29 cellular contexts compared by ENCODE assay signal in genomic region chr1:52739699-52740467, GRCh38. TPM values are rescaled to one million over a fixed set of nuclear protein-coding genes. Genes with fewer than 3 reads are reported as not detected.
DNase-seq lines count a peak whose midpoint lies in the region; ATAC-seq, FAIRE-seq and TF ChIP-seq lines count a peak whose summit lies in the region.
"Had no signal": no experiment of that assay in that cellular context is flagged by ENCODE, and none has a peak within 500 bp of the region (broad histone marks: within the 10 kb centered on the region; RNA-seq: fewer than 3 reads in every experiment).

No MANE protein-coding gene starts in this region.

- 65% methylated on average over 4 of the region's 4 CpGs for WGBS in liver
- WGBS in HepG2 (ENCODE audit: low lambda C conversion rate), result 72% methylated on average over 4 of the region's 4 CpGs

- TF ChIP-seq RAD21 in liver (IDR thresholded peaks at IDR 0.05), result peak in 1 of 2 donors; percentile 22
- TF ChIP-seq RAD21 in HepG2 (CRISPR knock-in tag; IDR thresholded peaks at IDR 0.05), result no peak

- intact Hi-C loops in HepG2 (cut with micrococcal nuclease; ENCODE audit: unreplicated experiment) (no loop called here), left colon (cut with DNase I, micrococcal nuclease) (no loop called here)

- no peaks in the 10 kb centered on the region for H4K20me1 ChIP-seq in HepG2 (ENCODE audit: insufficient read depth, low read length)

- H3K27ac ChIP-seq in liver (ENCODE audit: low read depth in 1 of 2, low read length in 2 of 2), result peak overlapping the region; percentile 6 to 63
- no peak overlapping the region for H3K27ac ChIP-seq in HepG2 (ENCODE audit: extremely low read length, insufficient read depth, low read length)
- H3K27ac ChIP-seq in skeletal muscle tissue (ENCODE audit: low read depth, low read length), result peak overlapping the region; percentile 65
- H3K27ac ChIP-seq: epithelial cell of prostate had no signal

- ATAC-seq in HepG2 (no peak), left colon (peak; percentile 28), HG03095 (IDR thresholded peaks at IDR 0.05; ENCODE audit: unreplicated experiment) (no peak), omental fat pad (ENCODE audit: low FRiP score) (no peak), HG02798 (IDR thresholded peaks at IDR 0.05; ENCODE audit: poor library complexity, unreplicated experiment) (no peak)
- ATAC-seq: activated T-cell treated with anti-CD3 and anti-CD28 coated beads, Interleukin-2, amount 50 U/mL, for 72 hours; GM23338; natural killer cell; Panc1 had no signal

- TF ChIP-seq POLR2A in HepG2 (IDR thresholded peaks at IDR 0.05; ENCODE audit: insufficient read depth in 1 of 2, low read depth in 2 of 2, low read length in 2 of 2), result no peak

- POLR2A ChIA-PET in HepG2 (lab: Yijun Ruan, JAX), result no interaction called here

- H3K9ac ChIP-seq in liver (ENCODE audit: low read depth in 1 of 2, low read length in 2 of 2) (no peak overlapping the region), HepG2 (ENCODE audit: insufficient read depth, low read depth, low read length) (no peak overlapping the region), skeletal muscle tissue (ENCODE audit: low read depth in 1 of 3, low read length in 3 of 3) (peak overlapping the region in 1 of 3 donors; percentile 27)

- in situ Hi-C loops in HepG2 (cut with HindIII; ENCODE audit: extremely low pct_ligation_motif_present, low pct_unique_long_range_greater_than_20kb), result no loop called here

- H3K9me3 ChIP-seq in liver (ENCODE audit: control insufficient read depth in 4 of 4, low read length in 3 of 4), result no peaks in the 10 kb centered on the region
- H3K9me3 ChIP-seq in HepG2 (ENCODE audit: low read length), result no peaks in the 10 kb centered on the region
- H3K9me3 ChIP-seq in skeletal muscle tissue (ENCODE audit: control insufficient read depth in 3 of 3, low read length in 3 of 3), result no peaks in the 10 kb centered on the region
- H3K9me3 ChIP-seq: mucosa of descending colon, transverse colon had no signal

- H3K4me2 ChIP-seq in HepG2 (ENCODE audit: low read depth, low read length), result no peak overlapping the region
- H3K4me2 ChIP-seq: GM23338 had no signal

- H3K36me3 ChIP-seq in liver (ENCODE audit: control insufficient read depth in 4 of 4, insufficient read depth in 3 of 4, low read depth in 1 of 4, low read length in 3 of 4) (no peaks in the 10 kb centered on the region), HepG2 (replicated peaks in 1 of 2; ENCODE audit: control insufficient read depth in 1 of 2, insufficient read depth in 2 of 2, low read length in 2 of 2) (no peaks in the 10 kb centered on the region), skeletal muscle tissue (ENCODE audit: control insufficient read depth in 3 of 3, insufficient read depth in 3 of 3, low read length in 3 of 3) (no peaks in the 10 kb centered on the region)
- H3K36me3 ChIP-seq: transverse colon had no signal

- H3K79me2 ChIP-seq in HepG2 (ENCODE audit: insufficient read depth, low read length), result peaks cover 2% of the 10 kb centered on the region

- BruUV-seq in HepG2 (replicated peaks; lab: Mats Ljungman, UMichigan), result no TSS peak

- H3K4me3 ChIP-seq in liver (ENCODE audit: low read depth in 1 of 3, low read length in 3 of 3), result no peak overlapping the region
- H3K4me3 ChIP-seq in HepG2 (replicated peaks in 1 of 3; ENCODE audit: insufficient read depth in 1 of 3, low read depth in 2 of 3, low read length in 3 of 3), result no peak overlapping the region
- peak overlapping the region in 2 of 3 donors; percentile 13 to 37 for H3K4me3 ChIP-seq in skeletal muscle tissue (ENCODE audit: low read length in 3 of 3)
- H3K4me3 ChIP-seq: GM23338, mucosa of descending colon, transverse colon had no signal

- DNase-seq in HepG2 (ENCODE audit: low spot score) (no peak), cerebellum (ENCODE audit: low spot score) (peak; percentile 69), left colon (no peak), omental fat pad (ENCODE audit: low spot score) (no peak)
- DNase-seq: activated CD4-positive, alpha-beta memory T cell treated with anti-CD3 and anti-CD28 coated beads for 36 hours; activated CD4-positive, alpha-beta T cell treated with anti-CD3 and anti-CD28 coated beads for 1 hour; activated naive CD4-positive, alpha-beta T cell; activated T-cell treated with anti-CD3 and anti-CD28 coated beads, Interleukin-2, amount 50 U/mL, for 72 hours; amniotic stem cell; CD4-positive, alpha-beta memory T cell; DND-41; effector CD8-positive, alpha-beta T cell; HFFc6; islet precursor cell; natural killer cell; NCI-H1436; NCI-H345; NCI-H69; stimulated activated CD4-positive, alpha-beta T cell treated with anti-CD3 and anti-CD28 coated beads, Interleukin-4, amount 100 ng/mL, for 1 hour had no signal

- TF ChIP-seq CTCF in liver (IDR thresholded peaks at IDR 0.05; ENCODE audit: low read depth, low read length, missing input control) (no peak), HepG2 (CRISPR knock-in tag; IDR thresholded peaks at IDR 0.05) (no peak), omental fat pad (IDR thresholded peaks at IDR 0.05) (no peak)

- H3K4me1 ChIP-seq in liver (ENCODE audit: control insufficient read depth in 4 of 4, insufficient read depth in 4 of 4, low read length in 3 of 4) (peaks cover 14 to 34% (median 28%) of the 10 kb centered on the region in 4 donors), HepG2 (ENCODE audit: insufficient read depth, low read length) (peaks cover 11% of the 10 kb centered on the region), skeletal muscle tissue (ENCODE audit: control insufficient read depth in 3 of 3, insufficient read depth in 3 of 3, low read length in 3 of 3) (peaks cover 21 to 33% (median 21%) of the 10 kb centered on the region in 3 donors)

- CTCF ChIA-PET in HepG2 (lab: Yijun Ruan, JAX; ENCODE audit: low intra/inter-chr PET ratio, low total read pairs), result no interaction called here

- no peak for FAIRE-seq in HepG2 (lab: Jason Lieb, UNC)
- FAIRE-seq: D721Med had no signal

- H3K27me3 ChIP-seq in liver (ENCODE audit: control insufficient read depth in 4 of 4, insufficient read depth in 4 of 4, low read length in 3 of 4), result no peaks in the 10 kb centered on the region
- no peaks in the 10 kb centered on the region for H3K27me3 ChIP-seq in HepG2 (ENCODE audit: control insufficient read depth in 1 of 2, insufficient read depth in 2 of 2, low read length in 2 of 2)
- H3K27me3 ChIP-seq in skeletal muscle tissue (ENCODE audit: control insufficient read depth in 3 of 3, insufficient read depth in 3 of 3, low read length in 3 of 3), result no peaks in the 10 kb centered on the region
- H3K27me3 ChIP-seq: transverse colon had no signal

- no peak overlapping the region for H2AFZ ChIP-seq in HepG2 (ENCODE audit: low read length)
- H2AFZ ChIP-seq: GM23338 had no signal

- TF ChIP-seq EP300 in HepG2 (IDR thresholded peaks at IDR 0.05; ENCODE audit: low read depth in 2 of 2, low read length in 2 of 2) (no peak), HepG2 (CRISPR knock-in tag; IDR thresholded peaks at IDR 0.05; ENCODE audit: borderline replicate concordance) (no peak)

RNA-seq across cellular contexts. Expression of gene ZYG11B, which starts 13.6 kb away (rescaled TPM):
- total RNA-seq in liver, result 100 to 1,000 TPM in 1 of 2 donors, 10 to 100 TPM in 1; 18.9 to 111 TPM
- 10 to 100 TPM in 1 of 2 donors, 1 to 10 TPM in 1; 6.1 to 12.2 TPM for polyA plus RNA-seq in liver
- 17.9 and 28.1 TPM in 2 replicates for total RNA-seq in HepG2 (2016; rRNA removed; fragmentation: Illumina TruSeq; extraction: Trizol)
- total RNA-seq in HepG2 (2016; cell fraction: cytosol; rRNA removed; fragmentation: Illumina TruSeq; extraction: Trizol; ENCODE audit: low read depth), result 2.2 and 2.5 TPM in 2 replicates
- total RNA-seq in HepG2 (2016; cell fraction: insoluble cytoplasmic fraction; rRNA removed; fragmentation: Illumina TruSeq; extraction: Trizol), result 18.2 and 27.0 TPM in 2 replicates
- total RNA-seq in HepG2 (2016; cell fraction: membrane; rRNA removed; fragmentation: Illumina TruSeq; extraction: Trizol), result 8.1 and 8.3 TPM in 2 replicates
- 17.9 and 18.0 TPM in 2 replicates for total RNA-seq in HepG2 (2016; cell fraction: nucleus; rRNA removed; fragmentation: Illumina TruSeq; extraction: Trizol)
- 6.4 and 6.9 TPM in 2 replicates for polyA plus RNA-seq in HepG2 (2011; rRNA removed)
- polyA plus RNA-seq in HepG2 (2011; cell fraction: cytosol; rRNA removed), result 3.3 and 4.9 TPM in 2 replicates
- 3.6 and 4.2 TPM in 2 replicates for polyA plus RNA-seq in HepG2 (2011; cell fraction: nucleus; rRNA removed)
- polyA plus RNA-seq in HepG2 (2012), result 3.8 and 5.0 TPM in 2 replicates
- polyA plus RNA-seq in HepG2 (2016; cell fraction: cytosol; fragmentation: Illumina TruSeq; extraction: Trizol; ENCODE audit: low read depth), result 0.28 and 0.43 TPM in 2 replicates
- 9.8 and 10.7 TPM in 2 replicates for polyA plus RNA-seq in HepG2 (2016; cell fraction: insoluble cytoplasmic fraction; fragmentation: Illumina TruSeq; extraction: Trizol; ENCODE audit: low read depth)
- 1.7 and 1.8 TPM in 2 replicates for polyA plus RNA-seq in HepG2 (2016; cell fraction: membrane; fragmentation: Illumina TruSeq; extraction: Trizol; ENCODE audit: low read depth)
- 8.2 and 8.3 TPM in 2 replicates for polyA plus RNA-seq in HepG2 (2016; cell fraction: nucleus; fragmentation: Illumina TruSeq; extraction: Trizol; ENCODE audit: insufficient read depth, low read depth)
- polyA minus RNA-seq in HepG2 (2011; rRNA and poly(A)+ RNA removed; ENCODE audit: low replicate concordance), result 23.6 and 31.5 TPM in 2 replicates
- polyA minus RNA-seq in HepG2 (2011; cell fraction: cytosol; rRNA and poly(A)+ RNA removed), result 10.2 and 11.1 TPM in 2 replicates
- polyA minus RNA-seq in HepG2 (2011; cell fraction: nucleus; rRNA and poly(A)+ RNA removed), result 26.4 and 34.1 TPM in 2 replicates
- 91.0 TPM for total RNA-seq in cerebellum
- total RNA-seq in left colon, result 10 to 100 TPM; 29.0 to 30.3 TPM
- total RNA-seq in skeletal muscle tissue, result 51.7 TPM
- 10 to 100 TPM; 23.4 to 46.2 (median 42.1) TPM for total RNA-seq in omental fat pad

RNA-seq across cellular contexts. Expression of gene COA7, which starts 41.7 kb away (rescaled TPM):
- total RNA-seq in liver (10 to 100 TPM in 1 of 2 donors, 1 to 10 TPM in 1; 6.3 to 14.1 TPM), HepG2 (2016; rRNA removed; fragmentation: Illumina TruSeq; extraction: Trizol) (30.4 and 60.7 TPM in 2 replicates), cerebellum (14.6 TPM), left colon (10 to 100 TPM; 21.3 to 28.1 TPM), skeletal muscle tissue (12.0 TPM), omental fat pad (10 to 100 TPM in 3 of 4 donors, 1 to 10 TPM in 1; 8.2 to 26.5 (median 14.0) TPM)
- polyA plus RNA-seq in liver (10 to 100 TPM in 1 of 2 donors, 1 to 10 TPM in 1; 4.7 to 11.2 TPM), HepG2 (2011; rRNA removed) (12.3 and 13.7 TPM in 2 replicates)
- total RNA-seq in HepG2 (2016; cell fraction: cytosol; rRNA removed; fragmentation: Illumina TruSeq; extraction: Trizol; ENCODE audit: low read depth), result 7.9 and 8.2 TPM in 2 replicates
- 35.7 and 61.3 TPM in 2 replicates for total RNA-seq in HepG2 (2016; cell fraction: insoluble cytoplasmic fraction; rRNA removed; fragmentation: Illumina TruSeq; extraction: Trizol)
- total RNA-seq in HepG2 (2016; cell fraction: membrane; rRNA removed; fragmentation: Illumina TruSeq; extraction: Trizol), result 21.1 and 21.8 TPM in 2 replicates
- total RNA-seq in HepG2 (2016; cell fraction: nucleus; rRNA removed; fragmentation: Illumina TruSeq; extraction: Trizol), result 11.9 and 13.9 TPM in 2 replicates
- polyA plus RNA-seq in HepG2 (2011; cell fraction: cytosol; rRNA removed), result 14.4 and 15.5 TPM in 2 replicates
- 3.6 and 5.4 TPM in 2 replicates for polyA plus RNA-seq in HepG2 (2011; cell fraction: nucleus; rRNA removed)
- polyA plus RNA-seq in HepG2 (2012), result 23.9 and 27.0 TPM in 2 replicates
- 6.2 and 6.5 TPM in 2 replicates for polyA plus RNA-seq in HepG2 (2016; cell fraction: cytosol; fragmentation: Illumina TruSeq; extraction: Trizol; ENCODE audit: low read depth)
- polyA plus RNA-seq in HepG2 (2016; cell fraction: insoluble cytoplasmic fraction; fragmentation: Illumina TruSeq; extraction: Trizol; ENCODE audit: low read depth), result 52.4 and 54.7 TPM in 2 replicates
- 13.1 and 13.3 TPM in 2 replicates for polyA plus RNA-seq in HepG2 (2016; cell fraction: membrane; fragmentation: Illumina TruSeq; extraction: Trizol; ENCODE audit: low read depth)
- polyA plus RNA-seq in HepG2 (2016; cell fraction: nucleus; fragmentation: Illumina TruSeq; extraction: Trizol; ENCODE audit: insufficient read depth, low read depth), result 24.3 and 25.2 TPM in 2 replicates
- polyA minus RNA-seq in HepG2 (2011; rRNA and poly(A)+ RNA removed; ENCODE audit: low replicate concordance), result 20.8 and 60.9 TPM in 2 replicates
- 6.9 and 10.1 TPM in 2 replicates for polyA minus RNA-seq in HepG2 (2011; cell fraction: cytosol; rRNA and poly(A)+ RNA removed)
- polyA minus RNA-seq in HepG2 (2011; cell fraction: nucleus; rRNA and poly(A)+ RNA removed), result 4.2 and 6.1 TPM in 2 replicates

Comparison
In these comparisons a context has a peak if more than half of its experiments do, and no peak if none do; other contexts are left out.
1. H3K4me3 ChIP-seq: peak in skeletal muscle tissue (2 of 3); none in liver (0 of 3) and HepG2 (0 of 3).